ENCODE assay signal across 7 cellular contexts in genomic region chr15:27448234-27448633, GRCh38.
"Had no signal": no experiment of that assay in that cellular context is flagged by ENCODE, and none has a peak within 500 bp of the region (broad histone marks: within the 10 kb centered on the region; RNA-seq: fewer than 3 reads in every experiment).

No MANE protein-coding gene starts in this region.

- H3K4me3 Mint-ChIP-seq: GM23338, H9 had no signal

- FAIRE-seq: H1, H54 had no signal

- H2AFZ ChIP-seq: GM23338 had no signal

- H3K27ac Mint-ChIP-seq: H9 had no signal

- H3K4me3 ChIP-seq: GM23338 had no signal

- H3K27ac ChIP-seq: HL-60 had no signal

- H3K4me2 ChIP-seq: GM23338 had no signal

- DNase-seq: H9, HCEC 1CT, IMR-90 had no signal
